ENCODE assay signal across 1 cellular context in the genomic region with DNA sequence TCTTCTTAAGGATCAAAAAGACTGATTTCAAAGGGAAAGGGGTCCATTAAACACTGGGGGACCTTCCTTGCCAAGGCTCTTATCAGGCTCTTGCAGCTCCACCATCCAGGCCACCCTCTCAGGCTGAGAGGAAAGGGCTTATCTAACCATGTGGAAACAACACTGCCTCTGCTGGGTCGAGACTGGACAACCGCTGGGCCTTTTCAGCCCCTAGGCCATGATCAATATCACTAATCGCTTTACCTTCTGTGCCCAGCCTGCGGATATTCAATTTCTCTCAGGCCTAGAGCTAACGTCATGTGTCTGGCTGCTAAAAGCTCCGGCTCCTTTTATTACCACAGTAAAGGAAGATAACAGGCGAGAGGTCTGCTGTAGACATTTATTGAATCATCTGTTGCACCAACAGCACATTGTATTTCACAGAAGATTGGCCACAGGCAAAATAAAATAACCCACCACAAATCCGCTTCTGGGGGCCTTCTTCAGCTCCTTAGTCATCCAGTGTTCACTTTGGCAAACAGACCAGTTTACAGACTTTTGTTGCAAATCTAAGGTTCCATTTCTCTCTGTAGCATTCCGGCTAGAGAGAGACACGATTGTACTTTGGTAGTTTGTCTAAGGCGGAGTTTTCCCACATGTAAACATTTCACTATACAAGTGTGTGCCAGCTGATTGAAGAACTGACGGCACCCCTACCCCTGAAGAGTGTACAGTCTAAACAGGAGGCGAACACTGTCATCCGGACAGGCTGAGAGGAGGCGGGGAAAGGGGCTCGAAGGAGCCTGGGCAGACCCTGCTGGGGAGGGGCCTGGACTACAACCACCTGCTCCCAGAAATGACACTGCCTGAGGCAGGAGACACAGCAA.
TF ChIP-seq lines count a peak whose summit lies in the region.

No MANE protein-coding gene starts in this region.

TF ChIP-seq in K562, 482 proteins besides CTCF, POLR2A, EP300 and RAD21 (continued from another document and continues in another):
- TF ChIP-seq SMARCA5 (IDR thresholded peaks at IDR 0.05) (no peak), MEF2A (IDR thresholded peaks at IDR 0.05; ENCODE audit: control insufficient read depth, low read depth, low read length) (0 out of 2 replicates have a peak, but pooled peaks have one; percentile 7), ZNF583 (CRISPR knock-in tag; IDR thresholded peaks at IDR 0.05) (peak; percentile 46; the same call in 1 of the 2 replicates), CC2D1A (IDR thresholded peaks at IDR 0.05) (peak; percentile 77; the same call in 1 of the 2 replicates), KLF6 (CRISPR knock-in tag; IDR thresholded peaks at IDR 0.05; ENCODE audit: borderline replicate concordance) (no peak), DMBX1 (CRISPR knock-in tag; IDR thresholded peaks at IDR 0.05; ENCODE audit: borderline replicate concordance) (peak; percentile 82), SMARCE1 (IDR thresholded peaks at IDR 0.05) (peak; percentile 96), TAL1 (IDR thresholded peaks at IDR 0.05) (peak; percentile 92), GTF2B (IDR thresholded peaks at IDR 0.05; ENCODE audit: extremely low read depth, insufficient read length) (no peak), SNRNP70 (optimal IDR thresholded peaks at IDR 0.05; ENCODE audit: low read depth, low read length) (no peak), ZNF696 (CRISPR knock-in tag; conservative IDR thresholded peaks at IDR 0.05) (no peak), OTX1 (CRISPR knock-in tag; IDR thresholded peaks at IDR 0.05) (0 out of 2 replicates have a peak, but pooled peaks have one; percentile 54), ZNF23 (CRISPR knock-in tag; IDR thresholded peaks at IDR 0.05) (no peak), IRF1 (CRISPR knock-in tag; IDR thresholded peaks at IDR 0.05; ENCODE audit: borderline replicate concordance) (no peak), ILK (tag; IDR thresholded peaks at IDR 0.05; ENCODE audit: borderline replicate concordance, low read depth) (no peak), ZNF740 (CRISPR knock-in tag; IDR thresholded peaks at IDR 0.05) (no peak), ZNF740 (tag; IDR thresholded peaks at IDR 0.05) (0 out of 4 replicates have a peak, but pooled peaks of 1 of the 2 experiments have one; percentile 74), PKNOX1 (IDR thresholded peaks at IDR 0.05) (no peak), CHD4 (IDR thresholded peaks at IDR 0.05; ENCODE audit: insufficient read depth, insufficient replicate concordance, low read depth, low read length, poor library complexity, severe bottlenecking) (no peak), ATF6 (CRISPR knock-in tag; IDR thresholded peaks at IDR 0.05) (no peak), ATF7 (IDR thresholded peaks at IDR 0.05) (peak; percentile 59; the same call in 1 of the 2 replicates), HDGF (IDR thresholded peaks at IDR 0.05) (no peak), FOXK1 (CRISPR knock-in tag; IDR thresholded peaks at IDR 0.05; ENCODE audit: borderline replicate concordance) (no peak), TAF7 (tag; IDR thresholded peaks at IDR 0.05) (no peak), HCFC1 (IDR thresholded peaks at IDR 0.05; ENCODE audit: low read depth, low read length) (no peak), ZSCAN32 (CRISPR knock-in tag; IDR thresholded peaks at IDR 0.05) (no peak), TARDBP (IDR thresholded peaks at IDR 0.05) (no peak), NR2C2 (CRISPR knock-in tag; IDR thresholded peaks at IDR 0.05) (no peak), NR2C2 (tag; IDR thresholded peaks at IDR 0.05) (peak; percentile 34; the same call in 1 of the 2 replicates), SETDB1 (IDR thresholded peaks at IDR 0.05; ENCODE audit: low read length) (no peak), ETV6 (IDR thresholded peaks at IDR 0.05; ENCODE audit: borderline replicate concordance in 1 of 2, low read depth in 2 of 2, low read length in 1 of 2) (0 out of 4 replicates have a peak, but pooled peaks of 1 of the 2 experiments have one; percentile 20), ETV6 (CRISPR knock-in tag; IDR thresholded peaks at IDR 0.05; ENCODE audit: borderline replicate concordance) (no peak), GABPB1 (CRISPR knock-in tag; IDR thresholded peaks at IDR 0.05) (no peak), RBM25 (IDR thresholded peaks at IDR 0.05; ENCODE audit: low read depth, low read length, severe bottlenecking) (no peak), CHCHD3 (CRISPR knock-in tag; IDR thresholded peaks at IDR 0.05) (no peak), RBM22 (IDR thresholded peaks at IDR 0.05; ENCODE audit: low read depth, low read length, poor library complexity, severe bottlenecking) (no peak), ZNF41 (CRISPR knock-in tag; conservative IDR thresholded peaks at IDR 0.05) (no peak), ZNF232 (CRISPR knock-in tag; IDR thresholded peaks at IDR 0.05) (no peak)
- TF ChIP-seq, protein P1, sequence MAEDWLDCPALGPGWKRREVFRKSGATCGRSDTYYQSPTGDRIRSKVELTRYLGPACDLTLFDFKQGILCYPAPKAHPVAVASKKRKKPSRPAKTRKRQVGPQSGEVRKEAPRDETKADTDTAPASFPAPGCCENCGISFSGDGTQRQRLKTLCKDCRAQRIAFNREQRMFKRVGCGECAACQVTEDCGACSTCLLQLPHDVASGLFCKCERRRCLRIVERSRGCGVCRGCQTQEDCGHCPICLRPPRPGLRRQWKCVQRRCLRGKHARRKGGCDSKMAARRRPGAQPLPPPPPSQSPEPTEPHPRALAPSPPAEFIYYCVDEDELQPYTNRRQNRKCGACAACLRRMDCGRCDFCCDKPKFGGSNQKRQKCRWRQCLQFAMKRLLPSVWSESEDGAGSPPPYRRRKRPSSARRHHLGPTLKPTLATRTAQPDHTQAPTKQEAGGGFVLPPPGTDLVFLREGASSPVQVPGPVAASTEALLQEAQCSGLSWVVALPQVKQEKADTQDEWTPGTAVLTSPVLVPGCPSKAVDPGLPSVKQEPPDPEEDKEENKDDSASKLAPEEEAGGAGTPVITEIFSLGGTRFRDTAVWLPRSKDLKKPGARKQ (CRISPR knock-in tag; IDR thresholded peaks at IDR 0.05) = no peak
- TF ChIP-seq, protein P2, sequence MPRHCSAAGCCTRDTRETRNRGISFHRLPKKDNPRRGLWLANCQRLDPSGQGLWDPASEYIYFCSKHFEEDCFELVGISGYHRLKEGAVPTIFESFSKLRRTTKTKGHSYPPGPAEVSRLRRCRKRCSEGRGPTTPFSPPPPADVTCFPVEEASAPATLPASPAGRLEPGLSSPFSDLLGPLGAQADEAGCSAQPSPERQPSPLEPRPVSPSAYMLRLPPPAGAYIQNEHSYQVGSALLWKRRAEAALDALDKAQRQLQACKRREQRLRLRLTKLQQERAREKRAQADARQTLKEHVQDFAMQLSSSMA (CRISPR knock-in tag; IDR thresholded peaks at IDR 0.05) = no peak
- TF ChIP-seq, protein P3, sequence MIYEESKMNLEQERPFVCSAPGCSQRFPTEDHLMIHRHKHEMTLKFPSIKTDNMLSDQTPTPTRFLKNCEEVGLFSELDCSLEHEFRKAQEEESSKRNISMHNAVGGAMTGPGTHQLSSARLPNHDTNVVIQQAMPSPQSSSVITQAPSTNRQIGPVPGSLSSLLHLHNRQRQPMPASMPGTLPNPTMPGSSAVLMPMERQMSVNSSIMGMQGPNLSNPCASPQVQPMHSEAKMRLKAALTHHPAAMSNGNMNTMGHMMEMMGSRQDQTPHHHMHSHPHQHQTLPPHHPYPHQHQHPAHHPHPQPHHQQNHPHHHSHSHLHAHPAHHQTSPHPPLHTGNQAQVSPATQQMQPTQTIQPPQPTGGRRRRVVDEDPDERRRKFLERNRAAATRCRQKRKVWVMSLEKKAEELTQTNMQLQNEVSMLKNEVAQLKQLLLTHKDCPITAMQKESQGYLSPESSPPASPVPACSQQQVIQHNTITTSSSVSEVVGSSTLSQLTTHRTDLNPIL (CRISPR knock-in tag; IDR thresholded peaks at IDR 0.05) = 0 out of 2 replicates have a peak, but pooled peaks have one; percentile 44
- TF ChIP-seq, protein P4, sequence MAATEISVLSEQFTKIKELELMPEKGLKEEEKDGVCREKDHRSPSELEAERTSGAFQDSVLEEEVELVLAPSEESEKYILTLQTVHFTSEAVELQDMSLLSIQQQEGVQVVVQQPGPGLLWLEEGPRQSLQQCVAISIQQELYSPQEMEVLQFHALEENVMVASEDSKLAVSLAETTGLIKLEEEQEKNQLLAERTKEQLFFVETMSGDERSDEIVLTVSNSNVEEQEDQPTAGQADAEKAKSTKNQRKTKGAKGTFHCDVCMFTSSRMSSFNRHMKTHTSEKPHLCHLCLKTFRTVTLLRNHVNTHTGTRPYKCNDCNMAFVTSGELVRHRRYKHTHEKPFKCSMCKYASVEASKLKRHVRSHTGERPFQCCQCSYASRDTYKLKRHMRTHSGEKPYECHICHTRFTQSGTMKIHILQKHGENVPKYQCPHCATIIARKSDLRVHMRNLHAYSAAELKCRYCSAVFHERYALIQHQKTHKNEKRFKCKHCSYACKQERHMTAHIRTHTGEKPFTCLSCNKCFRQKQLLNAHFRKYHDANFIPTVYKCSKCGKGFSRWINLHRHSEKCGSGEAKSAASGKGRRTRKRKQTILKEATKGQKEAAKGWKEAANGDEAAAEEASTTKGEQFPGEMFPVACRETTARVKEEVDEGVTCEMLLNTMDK (IDR thresholded peaks at IDR 0.05; ENCODE audit: borderline replicate concordance, insufficient read depth, low read depth, low read length, poor library complexity, severe bottlenecking) = no peak
- TF ChIP-seq, protein P5, sequence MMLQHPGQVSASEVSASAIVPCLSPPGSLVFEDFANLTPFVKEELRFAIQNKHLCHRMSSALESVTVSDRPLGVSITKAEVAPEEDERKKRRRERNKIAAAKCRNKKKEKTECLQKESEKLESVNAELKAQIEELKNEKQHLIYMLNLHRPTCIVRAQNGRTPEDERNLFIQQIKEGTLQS (IDR thresholded peaks at IDR 0.05) = peak; percentile 43; the same call in 1 of the 2 replicates
- TF ChIP-seq, protein P5 (CRISPR knock-in tag; conservative IDR thresholded peaks at IDR 0.05) = no peak
- TF ChIP-seq, protein P6, sequence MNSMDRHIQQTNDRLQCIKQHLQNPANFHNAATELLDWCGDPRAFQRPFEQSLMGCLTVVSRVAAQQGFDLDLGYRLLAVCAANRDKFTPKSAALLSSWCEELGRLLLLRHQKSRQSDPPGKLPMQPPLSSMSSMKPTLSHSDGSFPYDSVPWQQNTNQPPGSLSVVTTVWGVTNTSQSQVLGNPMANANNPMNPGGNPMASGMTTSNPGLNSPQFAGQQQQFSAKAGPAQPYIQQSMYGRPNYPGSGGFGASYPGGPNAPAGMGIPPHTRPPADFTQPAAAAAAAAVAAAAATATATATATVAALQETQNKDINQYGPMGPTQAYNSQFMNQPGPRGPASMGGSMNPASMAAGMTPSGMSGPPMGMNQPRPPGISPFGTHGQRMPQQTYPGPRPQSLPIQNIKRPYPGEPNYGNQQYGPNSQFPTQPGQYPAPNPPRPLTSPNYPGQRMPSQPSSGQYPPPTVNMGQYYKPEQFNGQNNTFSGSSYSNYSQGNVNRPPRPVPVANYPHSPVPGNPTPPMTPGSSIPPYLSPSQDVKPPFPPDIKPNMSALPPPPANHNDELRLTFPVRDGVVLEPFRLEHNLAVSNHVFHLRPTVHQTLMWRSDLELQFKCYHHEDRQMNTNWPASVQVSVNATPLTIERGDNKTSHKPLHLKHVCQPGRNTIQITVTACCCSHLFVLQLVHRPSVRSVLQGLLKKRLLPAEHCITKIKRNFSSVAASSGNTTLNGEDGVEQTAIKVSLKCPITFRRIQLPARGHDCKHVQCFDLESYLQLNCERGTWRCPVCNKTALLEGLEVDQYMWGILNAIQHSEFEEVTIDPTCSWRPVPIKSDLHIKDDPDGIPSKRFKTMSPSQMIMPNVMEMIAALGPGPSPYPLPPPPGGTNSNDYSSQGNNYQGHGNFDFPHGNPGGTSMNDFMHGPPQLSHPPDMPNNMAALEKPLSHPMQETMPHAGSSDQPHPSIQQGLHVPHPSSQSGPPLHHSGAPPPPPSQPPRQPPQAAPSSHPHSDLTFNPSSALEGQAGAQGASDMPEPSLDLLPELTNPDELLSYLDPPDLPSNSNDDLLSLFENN (IDR thresholded peaks at IDR 0.05; ENCODE audit: low read depth in 2 of 2, low read length in 2 of 2) = peak in 1 of 2 experiments; percentile 79; a peak in 2 of 4 replicates
